Comparison of ENCODE assay signal across 19 cellular contexts in the genomic region with DNA sequence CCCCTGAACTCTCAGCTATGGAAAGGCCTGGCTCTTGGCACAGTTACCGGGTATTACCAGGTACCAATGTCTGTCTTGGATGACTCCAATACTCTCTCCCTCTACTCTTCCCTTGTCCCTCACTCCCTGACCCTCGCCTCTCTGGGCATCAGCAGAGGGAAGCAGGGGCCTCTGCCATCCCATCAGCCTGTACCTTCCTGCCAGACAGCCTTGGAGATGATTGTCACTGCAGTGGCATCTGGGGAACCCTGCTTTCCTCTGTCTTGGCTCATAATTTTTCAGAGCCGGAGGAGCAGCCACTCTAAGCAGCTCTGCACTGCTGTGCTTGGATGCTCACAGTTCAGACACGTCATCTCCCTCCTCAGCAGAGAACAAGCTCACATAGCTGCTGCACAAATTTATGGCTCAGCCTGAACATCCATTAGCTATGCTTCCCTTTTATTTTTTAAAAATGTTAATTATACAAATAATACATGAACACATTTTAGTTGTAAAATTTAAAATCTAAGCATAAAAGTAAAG.
A peak's percentile ranks its signal among the peaks of the same experiment; 100 is the strongest.
DNase-seq lines count a peak whose midpoint lies in the region; ATAC-seq, FAIRE-seq and TF ChIP-seq lines count a peak whose summit lies in the region.
"Had no signal": no experiment of that assay in that cellular context is flagged by ENCODE, and none has a peak within 500 bp of the region (broad histone marks: within the 10 kb centered on the region; RNA-seq: fewer than 3 reads in every experiment).

No MANE protein-coding gene starts in this region.

- H3K27me3 ChIP-seq in HepG2 (ENCODE audit: control insufficient read depth in 1 of 2, insufficient read depth in 2 of 2, low read length in 2 of 2) = peaks cover 0 to 5% of the 10 kb centered on the region in 2 experiments; a peak in 1 of 5 replicates
- H3K27me3 ChIP-seq: Peyer's patch had no signal

- no peak for ATAC-seq in HG03280 (IDR thresholded peaks at IDR 0.05; ENCODE audit: unreplicated experiment)
- ATAC-seq in GM19035 (IDR thresholded peaks at IDR 0.05; ENCODE audit: unreplicated experiment) = no peak
- ATAC-seq in GM19467 (IDR thresholded peaks at IDR 0.05; ENCODE audit: unreplicated experiment) = no peak
- no peak for ATAC-seq in HepG2
- ATAC-seq: A549 had no signal

- in situ Hi-C loops in HepG2 (cut with HindIII; ENCODE audit: extremely low pct_ligation_motif_present, low pct_unique_long_range_greater_than_20kb) = no loop called here

- whole genome bisulfite sequencing in HepG2 (ENCODE audit: low lambda C conversion rate) = 28% methylated on average over 4 of the region's 4 CpGs

- no peaks in the 10 kb centered on the region for H3K79me2 ChIP-seq in HepG2 (ENCODE audit: insufficient read depth, low read length)

- H3K27ac Mint-ChIP-seq in brain = peak overlapping the region in 4 of 5 experiments; percentile 70 to 93 (median 77)
- peak overlapping the region; percentile 61 to 80 (median 70) for H3K27ac Mint-ChIP-seq in nephron
- H3K27ac Mint-ChIP-seq: CD4-positive, alpha-beta T cell had no signal

- TF ChIP-seq CTCF in brain (conservative IDR thresholded peaks at IDR 0.05) (no peak), nephron (IDR thresholded peaks at IDR 0.05; ENCODE audit: unreplicated experiment in 3 of 3) (no peak), HepG2 (CRISPR knock-in tag; IDR thresholded peaks at IDR 0.05) (no peak)

- no peak for TF ChIP-seq RAD21 in HepG2 (CRISPR knock-in tag; IDR thresholded peaks at IDR 0.05)

- no peak overlapping the region for H2AFZ ChIP-seq in HepG2 (ENCODE audit: low read length)

- POLR2A ChIA-PET in HepG2 (lab: Yijun Ruan, JAX) = no interaction called here

- intact Hi-C loops in HepG2 (cut with micrococcal nuclease; ENCODE audit: unreplicated experiment) = no loop called here

- H3K4me3 ChIP-seq in HepG2 (replicated peaks in 1 of 3; ENCODE audit: insufficient read depth in 1 of 3, low read depth in 2 of 3, low read length in 3 of 3) = no peak overlapping the region
- H3K4me3 ChIP-seq: A549, Peyer's patch had no signal

- H3K4me3 Mint-ChIP-seq in brain (no peak overlapping the region), nephron (no peak overlapping the region)
- H3K4me3 Mint-ChIP-seq: CD4-positive, alpha-beta T cell had no signal

- H3K27ac ChIP-seq in HepG2 (ENCODE audit: extremely low read length, insufficient read depth, low read length) = no peak overlapping the region
- H3K27ac ChIP-seq: A549, Peyer's patch had no signal

- BruUV-seq in HepG2 (replicated peaks; lab: Mats Ljungman, UMichigan) = no TSS peak

- peaks cover 21% of the 10 kb centered on the region for H3K4me1 ChIP-seq in HepG2 (ENCODE audit: insufficient read depth, low read length)
- H3K4me1 ChIP-seq: Peyer's patch had no signal

- H3K36me3 ChIP-seq in HepG2 (replicated peaks in 1 of 2; ENCODE audit: control insufficient read depth in 1 of 2, insufficient read depth in 2 of 2, low read length in 2 of 2) = no peaks in the 10 kb centered on the region
- H3K36me3 ChIP-seq: Peyer's patch had no signal

- FAIRE-seq in HepG2 (lab: Jason Lieb, UNC) = no peak
- FAIRE-seq: A549, D721Med had no signal

- no peak for TF ChIP-seq POLR2A in HepG2 (IDR thresholded peaks at IDR 0.05; ENCODE audit: insufficient read depth in 1 of 2, low read depth in 2 of 2, low read length in 2 of 2)

- H3K4me2 ChIP-seq in HepG2 (ENCODE audit: low read depth, low read length) = no peak overlapping the region
- H3K4me2 ChIP-seq: A549, SK-N-SH had no signal

- H3K9me3 Mint-ChIP-seq in brain (peaks cover 0 to 2% (median 0%) of the 10 kb centered on the region in 5 experiments), nephron (no peaks in the 10 kb centered on the region)
- H3K9me3 Mint-ChIP-seq: CD4-positive, alpha-beta T cell had no signal

- H4K20me1 ChIP-seq in HepG2 (ENCODE audit: insufficient read depth, low read length) = no peaks in the 10 kb centered on the region

- TF ChIP-seq EP300 in HepG2 (IDR thresholded peaks at IDR 0.05; ENCODE audit: low read depth in 2 of 2, low read length in 2 of 2) (no peak), HepG2 (CRISPR knock-in tag; IDR thresholded peaks at IDR 0.05; ENCODE audit: borderline replicate concordance) (no peak)

- DNase-seq in NCI-H345 (lab: John Stamatoyannopoulos, UW) (peak; percentile 18), NCI-H345 treated with DMSO at 0.1 percent for 48 hours (lab: John Stamatoyannopoulos, UW; ENCODE audit: unreplicated experiment) (no peak), HepG2 (ENCODE audit: low spot score) (no peak)
- DNase-seq: CD4-positive, alpha-beta T cell; GF-D8; KBM-7; NCI-H1092 treated with DMSO at 0.1 percent for 48 hours; NCI-H187 treated with DMSO at 0.1 percent for 48 hours; NCI-H2227 treated with DMSO at 0.1 percent for 48 hours; Peyer's patch; Right ventricle myocardium superior; SK-N-SH had no signal

- H3K4me1 Mint-ChIP-seq in brain (peaks cover 62% of the 10 kb centered on the region), nephron (peaks cover 88% of the 10 kb centered on the region)

- H3K27me3 Mint-ChIP-seq in brain (no peaks in the 10 kb centered on the region), nephron (ENCODE audit: low read depth) (no peaks in the 10 kb centered on the region)

- no peaks in the 10 kb centered on the region for H3K36me3 Mint-ChIP-seq in brain
- no peaks in the 10 kb centered on the region for H3K36me3 Mint-ChIP-seq in nephron (ENCODE audit: low read depth)

- no peaks in the 10 kb centered on the region for H3K9me3 ChIP-seq in HepG2 (ENCODE audit: low read length)
- H3K9me3 ChIP-seq: A549, Peyer's patch, SK-N-SH had no signal

- no peak overlapping the region for H3K9ac ChIP-seq in HepG2 (ENCODE audit: insufficient read depth, low read depth, low read length)
- H3K9ac ChIP-seq: SK-N-SH had no signal

- CTCF ChIA-PET in HepG2 (lab: Yijun Ruan, JAX; ENCODE audit: low intra/inter-chr PET ratio, low total read pairs) = no interaction called here

TF ChIP-seq in HepG2, 621 proteins besides CTCF, POLR2A, EP300 and RAD21 (continues in another document):
- TF ChIP-seq, protein P1, sequence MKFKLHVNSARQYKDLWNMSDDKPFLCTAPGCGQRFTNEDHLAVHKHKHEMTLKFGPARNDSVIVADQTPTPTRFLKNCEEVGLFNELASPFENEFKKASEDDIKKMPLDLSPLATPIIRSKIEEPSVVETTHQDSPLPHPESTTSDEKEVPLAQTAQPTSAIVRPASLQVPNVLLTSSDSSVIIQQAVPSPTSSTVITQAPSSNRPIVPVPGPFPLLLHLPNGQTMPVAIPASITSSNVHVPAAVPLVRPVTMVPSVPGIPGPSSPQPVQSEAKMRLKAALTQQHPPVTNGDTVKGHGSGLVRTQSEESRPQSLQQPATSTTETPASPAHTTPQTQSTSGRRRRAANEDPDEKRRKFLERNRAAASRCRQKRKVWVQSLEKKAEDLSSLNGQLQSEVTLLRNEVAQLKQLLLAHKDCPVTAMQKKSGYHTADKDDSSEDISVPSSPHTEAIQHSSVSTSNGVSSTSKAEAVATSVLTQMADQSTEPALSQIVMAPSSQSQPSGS (CRISPR knock-in tag; IDR thresholded peaks at IDR 0.05) = no peak
- TF ChIP-seq, protein P2, sequence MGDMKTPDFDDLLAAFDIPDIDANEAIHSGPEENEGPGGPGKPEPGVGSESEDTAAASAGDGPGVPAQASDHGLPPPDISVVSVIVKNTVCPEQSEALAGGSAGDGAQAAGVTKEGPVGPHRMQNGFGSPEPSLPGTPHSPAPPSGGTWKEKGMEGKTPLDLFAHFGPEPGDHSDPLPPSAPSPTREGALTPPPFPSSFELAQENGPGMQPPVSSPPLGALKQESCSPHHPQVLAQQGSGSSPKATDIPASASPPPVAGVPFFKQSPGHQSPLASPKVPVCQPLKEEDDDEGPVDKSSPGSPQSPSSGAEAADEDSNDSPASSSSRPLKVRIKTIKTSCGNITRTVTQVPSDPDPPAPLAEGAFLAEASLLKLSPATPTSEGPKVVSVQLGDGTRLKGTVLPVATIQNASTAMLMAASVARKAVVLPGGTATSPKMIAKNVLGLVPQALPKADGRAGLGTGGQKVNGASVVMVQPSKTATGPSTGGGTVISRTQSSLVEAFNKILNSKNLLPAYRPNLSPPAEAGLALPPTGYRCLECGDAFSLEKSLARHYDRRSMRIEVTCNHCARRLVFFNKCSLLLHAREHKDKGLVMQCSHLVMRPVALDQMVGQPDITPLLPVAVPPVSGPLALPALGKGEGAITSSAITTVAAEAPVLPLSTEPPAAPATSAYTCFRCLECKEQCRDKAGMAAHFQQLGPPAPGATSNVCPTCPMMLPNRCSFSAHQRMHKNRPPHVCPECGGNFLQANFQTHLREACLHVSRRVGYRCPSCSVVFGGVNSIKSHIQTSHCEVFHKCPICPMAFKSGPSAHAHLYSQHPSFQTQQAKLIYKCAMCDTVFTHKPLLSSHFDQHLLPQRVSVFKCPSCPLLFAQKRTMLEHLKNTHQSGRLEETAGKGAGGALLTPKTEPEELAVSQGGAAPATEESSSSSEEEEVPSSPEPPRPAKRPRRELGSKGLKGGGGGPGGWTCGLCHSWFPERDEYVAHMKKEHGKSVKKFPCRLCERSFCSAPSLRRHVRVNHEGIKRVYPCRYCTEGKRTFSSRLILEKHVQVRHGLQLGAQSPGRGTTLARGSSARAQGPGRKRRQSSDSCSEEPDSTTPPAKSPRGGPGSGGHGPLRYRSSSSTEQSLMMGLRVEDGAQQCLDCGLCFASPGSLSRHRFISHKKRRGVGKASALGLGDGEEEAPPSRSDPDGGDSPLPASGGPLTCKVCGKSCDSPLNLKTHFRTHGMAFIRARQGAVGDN (CRISPR knock-in tag; IDR thresholded peaks at IDR 0.05) = no peak
- TF ChIP-seq ZNF333 (CRISPR knock-in tag; IDR thresholded peaks at IDR 0.05; ENCODE audit: borderline replicate concordance) (no peak), KDM3A (CRISPR knock-in tag; IDR thresholded peaks at IDR 0.05; ENCODE audit: low read depth) (no peak), ZNF432 (CRISPR knock-in tag; IDR thresholded peaks at IDR 0.05; ENCODE audit: borderline replicate concordance) (no peak), XRCC5 (optimal IDR thresholded peaks at IDR 0.05; ENCODE audit: low read length) (no peak), ARID2 (CRISPR knock-in tag; IDR thresholded peaks at IDR 0.05; ENCODE audit: borderline replicate concordance) (no peak), WIZ (CRISPR knock-in tag; IDR thresholded peaks at IDR 0.05) (no peak)
- TF ChIP-seq, protein P3, sequence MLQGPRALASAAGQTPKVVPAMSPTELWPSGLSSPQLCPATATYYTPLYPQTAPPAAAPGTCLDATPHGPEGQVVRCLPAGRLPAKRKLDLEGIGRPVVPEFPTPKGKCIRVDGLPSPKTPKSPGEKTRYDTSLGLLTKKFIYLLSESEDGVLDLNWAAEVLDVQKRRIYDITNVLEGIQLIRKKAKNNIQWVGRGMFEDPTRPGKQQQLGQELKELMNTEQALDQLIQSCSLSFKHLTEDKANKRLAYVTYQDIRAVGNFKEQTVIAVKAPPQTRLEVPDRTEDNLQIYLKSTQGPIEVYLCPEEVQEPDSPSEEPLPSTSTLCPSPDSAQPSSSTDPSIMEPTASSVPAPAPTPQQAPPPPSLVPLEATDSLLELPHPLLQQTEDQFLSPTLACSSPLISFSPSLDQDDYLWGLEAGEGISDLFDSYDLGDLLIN (CRISPR knock-in tag; IDR thresholded peaks at IDR 0.05; ENCODE audit: borderline replicate concordance) = no peak
